ENCODE assay signal across 1 cellular context in genomic region chr2:37688771-37689468, GRCh38.
TF ChIP-seq lines count a peak whose summit lies in the region.

No MANE protein-coding gene starts in this region.

TF ChIP-seq in SK-N-SH, 30 proteins besides CTCF, POLR2A, EP300 and RAD21 (continued from another document):
- TF ChIP-seq ZBTB33 (IDR thresholded peaks at IDR 0.05; ENCODE audit: borderline replicate concordance, low read depth): no peak
- no peak for TF ChIP-seq RFX5 (IDR thresholded peaks at IDR 0.05; ENCODE audit: low read length)
- no peak for TF ChIP-seq MXI1 (IDR thresholded peaks at IDR 0.05; ENCODE audit: low read depth, low read length)
- peak; percentile 44; the same call in 1 of the 2 replicates for TF ChIP-seq YY1 (IDR thresholded peaks at IDR 0.05; ENCODE audit: low read depth)
- no peak for TF ChIP-seq FOXM1 (IDR thresholded peaks at IDR 0.05; ENCODE audit: low read depth)
- no peak for TF ChIP-seq USF2 (IDR thresholded peaks at IDR 0.05; ENCODE audit: borderline replicate concordance, low read depth, low read length)
- peak; percentile 86 for TF ChIP-seq JUND (IDR thresholded peaks at IDR 0.05)
- no peak for TF ChIP-seq MEF2A (IDR thresholded peaks at IDR 0.05; ENCODE audit: borderline replicate concordance, low read depth)
- TF ChIP-seq TEAD4 (IDR thresholded peaks at IDR 0.05; ENCODE audit: borderline replicate concordance, insufficient read depth): peak; percentile 85
- TF ChIP-seq PBX3 (IDR thresholded peaks at IDR 0.05): peak; percentile 73
- no peak for TF ChIP-seq NRF1 (IDR thresholded peaks at IDR 0.05; ENCODE audit: low read depth, low read length)
- peak; percentile 69; the same call in 1 of the 2 replicates for TF ChIP-seq TCF12 (IDR thresholded peaks at IDR 0.05)
- TF ChIP-seq CHD2 (IDR thresholded peaks at IDR 0.05; ENCODE audit: low read length, partially characterized antibody): no peak
- peak; percentile 62; the same call in 1 of the 2 replicates for TF ChIP-seq TAF1 (IDR thresholded peaks at IDR 0.05; ENCODE audit: borderline replicate concordance, low read depth, low read length)
- TF ChIP-seq, protein P1, sequence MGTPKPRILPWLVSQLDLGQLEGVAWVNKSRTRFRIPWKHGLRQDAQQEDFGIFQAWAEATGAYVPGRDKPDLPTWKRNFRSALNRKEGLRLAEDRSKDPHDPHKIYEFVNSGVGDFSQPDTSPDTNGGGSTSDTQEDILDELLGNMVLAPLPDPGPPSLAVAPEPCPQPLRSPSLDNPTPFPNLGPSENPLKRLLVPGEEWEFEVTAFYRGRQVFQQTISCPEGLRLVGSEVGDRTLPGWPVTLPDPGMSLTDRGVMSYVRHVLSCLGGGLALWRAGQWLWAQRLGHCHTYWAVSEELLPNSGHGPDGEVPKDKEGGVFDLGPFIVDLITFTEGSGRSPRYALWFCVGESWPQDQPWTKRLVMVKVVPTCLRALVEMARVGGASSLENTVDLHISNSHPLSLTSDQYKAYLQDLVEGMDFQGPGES (IDR thresholded peaks at IDR 0.05; ENCODE audit: low read depth, low read length): no peak
- no peak for TF ChIP-seq RCOR1 (IDR thresholded peaks at IDR 0.05; ENCODE audit: low read length)
